In genomic region chr6:13661647-13662046, GRCh38 we compare ENCODE assay signal across 1 cellular context.
TF ChIP-seq lines count a peak whose summit lies in the region.

No MANE protein-coding gene starts in this region.

TF ChIP-seq in WTC11, 78 proteins besides CTCF, POLR2A, EP300 and RAD21 (continued from another document):
- TF ChIP-seq, protein P1, sequence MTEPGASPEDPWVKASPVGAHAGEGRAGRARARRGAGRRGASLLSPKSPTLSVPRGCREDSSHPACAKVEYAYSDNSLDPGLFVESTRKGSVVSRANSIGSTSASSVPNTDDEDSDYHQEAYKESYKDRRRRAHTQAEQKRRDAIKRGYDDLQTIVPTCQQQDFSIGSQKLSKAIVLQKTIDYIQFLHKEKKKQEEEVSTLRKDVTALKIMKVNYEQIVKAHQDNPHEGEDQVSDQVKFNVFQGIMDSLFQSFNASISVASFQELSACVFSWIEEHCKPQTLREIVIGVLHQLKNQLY (CRISPR knock-in tag; IDR thresholded peaks at IDR 0.05): no peak
- TF ChIP-seq JUN (CRISPR knock-in tag; IDR thresholded peaks at IDR 0.05) (no peak), NR1H2 (CRISPR knock-in tag; IDR thresholded peaks at IDR 0.05) (no peak), ZNF317 (CRISPR knock-in tag; IDR thresholded peaks at IDR 0.05; ENCODE audit: borderline replicate concordance, low read depth) (0 out of 2 replicates have a peak, but pooled peaks have one; percentile 20), OVOL2 (CRISPR knock-in tag; IDR thresholded peaks at IDR 0.05; ENCODE audit: borderline replicate concordance) (no peak), GABPB1 (CRISPR knock-in tag; IDR thresholded peaks at IDR 0.05) (no peak), HMGA2 (CRISPR knock-in tag; IDR thresholded peaks at IDR 0.05) (no peak)
